1 cellular context compared by ENCODE assay signal in the genomic region with DNA sequence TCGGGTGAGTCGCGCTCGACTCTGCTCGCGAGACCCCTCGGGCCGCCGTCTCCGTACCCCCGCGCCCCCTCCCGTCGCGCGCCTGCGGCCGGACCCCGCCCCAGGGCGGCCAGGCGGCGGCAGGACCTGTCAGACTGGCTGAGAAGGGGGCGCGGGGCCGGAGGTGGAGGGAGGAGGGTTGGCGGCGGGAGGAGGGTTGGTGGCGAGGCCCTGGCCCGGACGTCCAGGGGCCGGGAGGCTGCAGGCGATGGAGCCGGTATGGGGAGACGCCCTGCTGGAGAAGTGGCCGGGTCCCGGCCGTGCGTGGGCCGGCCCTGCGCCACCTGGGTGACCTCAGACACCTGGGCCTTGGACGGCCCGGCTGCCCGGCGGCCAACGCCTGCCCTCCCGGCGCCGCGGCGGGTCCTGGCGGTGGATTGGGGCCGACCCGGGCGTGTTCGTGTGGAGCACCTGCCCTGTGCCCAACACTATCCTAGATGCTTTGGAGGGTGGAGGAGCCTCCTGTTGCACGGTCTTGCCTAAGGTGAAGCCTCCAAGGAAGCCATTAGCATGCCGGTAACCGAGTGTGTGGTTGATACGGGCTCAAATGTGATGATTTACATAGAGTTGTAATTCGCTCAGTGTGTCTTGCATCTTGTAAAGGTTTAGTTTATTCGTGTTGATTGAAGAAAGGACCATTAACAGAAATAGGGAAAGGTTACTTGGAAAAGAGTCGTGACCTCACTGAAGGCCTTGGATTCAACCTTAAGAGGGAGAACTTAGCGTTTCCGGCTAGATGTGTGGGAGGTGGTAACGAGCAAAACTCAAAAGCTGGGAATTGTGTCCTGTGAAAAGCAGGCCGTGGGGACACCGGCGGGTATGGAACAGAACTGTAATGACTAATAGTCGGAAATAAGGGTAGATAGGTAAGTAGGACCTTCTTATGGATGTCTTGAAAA.
TF ChIP-seq lines count a peak whose summit lies in the region.

No MANE protein-coding gene starts in this region.

TF ChIP-seq in neural cell, 6 proteins besides CTCF, POLR2A, EP300 and RAD21 (continued from another document):
- TF ChIP-seq, protein P1, sequence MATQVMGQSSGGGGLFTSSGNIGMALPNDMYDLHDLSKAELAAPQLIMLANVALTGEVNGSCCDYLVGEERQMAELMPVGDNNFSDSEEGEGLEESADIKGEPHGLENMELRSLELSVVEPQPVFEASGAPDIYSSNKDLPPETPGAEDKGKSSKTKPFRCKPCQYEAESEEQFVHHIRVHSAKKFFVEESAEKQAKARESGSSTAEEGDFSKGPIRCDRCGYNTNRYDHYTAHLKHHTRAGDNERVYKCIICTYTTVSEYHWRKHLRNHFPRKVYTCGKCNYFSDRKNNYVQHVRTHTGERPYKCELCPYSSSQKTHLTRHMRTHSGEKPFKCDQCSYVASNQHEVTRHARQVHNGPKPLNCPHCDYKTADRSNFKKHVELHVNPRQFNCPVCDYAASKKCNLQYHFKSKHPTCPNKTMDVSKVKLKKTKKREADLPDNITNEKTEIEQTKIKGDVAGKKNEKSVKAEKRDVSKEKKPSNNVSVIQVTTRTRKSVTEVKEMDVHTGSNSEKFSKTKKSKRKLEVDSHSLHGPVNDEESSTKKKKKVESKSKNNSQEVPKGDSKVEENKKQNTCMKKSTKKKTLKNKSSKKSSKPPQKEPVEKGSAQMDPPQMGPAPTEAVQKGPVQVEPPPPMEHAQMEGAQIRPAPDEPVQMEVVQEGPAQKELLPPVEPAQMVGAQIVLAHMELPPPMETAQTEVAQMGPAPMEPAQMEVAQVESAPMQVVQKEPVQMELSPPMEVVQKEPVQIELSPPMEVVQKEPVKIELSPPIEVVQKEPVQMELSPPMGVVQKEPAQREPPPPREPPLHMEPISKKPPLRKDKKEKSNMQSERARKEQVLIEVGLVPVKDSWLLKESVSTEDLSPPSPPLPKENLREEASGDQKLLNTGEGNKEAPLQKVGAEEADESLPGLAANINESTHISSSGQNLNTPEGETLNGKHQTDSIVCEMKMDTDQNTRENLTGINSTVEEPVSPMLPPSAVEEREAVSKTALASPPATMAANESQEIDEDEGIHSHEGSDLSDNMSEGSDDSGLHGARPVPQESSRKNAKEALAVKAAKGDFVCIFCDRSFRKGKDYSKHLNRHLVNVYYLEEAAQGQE (IDR thresholded peaks at IDR 0.05; ENCODE audit: borderline replicate concordance): no peak
- TF ChIP-seq MXI1 (conservative IDR thresholded peaks at IDR 0.05; ENCODE audit: poor library complexity, severe bottlenecking) (peak; percentile 21), TAF1 (IDR thresholded peaks at IDR 0.05; ENCODE audit: low read depth) (no peak)
